ENCODE assay signal across 12 cellular contexts in the genomic region with DNA sequence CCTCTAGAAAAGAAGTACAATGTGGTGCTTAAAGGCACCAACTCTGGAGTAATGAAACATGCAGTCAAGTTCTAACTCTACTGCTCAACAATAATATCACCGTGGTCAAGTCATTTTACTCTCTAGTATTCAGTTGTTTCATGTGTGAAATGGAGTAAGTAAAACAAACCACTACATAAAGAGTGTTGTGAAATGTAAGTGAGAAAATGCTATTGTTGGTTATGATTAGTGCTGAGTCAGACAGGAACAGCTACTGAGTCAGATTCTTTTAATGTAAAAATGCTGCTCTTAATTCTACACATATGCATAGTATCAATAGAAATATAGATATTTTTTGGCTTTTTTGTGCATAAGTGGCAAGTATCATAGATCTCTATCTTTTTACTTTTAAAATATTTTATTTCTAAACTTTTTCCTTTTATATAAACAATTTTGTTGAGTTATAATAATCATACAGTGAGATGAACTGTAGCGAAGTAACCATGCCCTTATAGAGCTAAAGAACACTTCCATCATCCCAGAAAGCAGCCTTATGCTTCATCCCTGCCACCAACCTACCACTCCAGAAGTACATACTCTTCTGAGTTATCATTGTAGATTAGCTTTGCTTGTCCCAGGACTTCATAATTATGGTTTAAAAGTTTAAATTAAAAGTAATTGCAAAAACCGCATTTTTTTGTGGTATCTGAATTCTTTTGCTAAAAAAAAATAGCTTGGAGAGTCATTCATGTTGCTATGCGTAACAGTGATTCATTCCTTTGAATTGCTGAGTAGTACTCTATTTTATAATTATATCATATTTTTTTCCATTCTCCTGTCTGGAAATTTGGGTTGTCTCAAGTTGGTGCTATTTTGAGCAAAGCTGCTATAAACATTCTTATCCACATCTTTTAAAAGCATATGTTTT.
A peak's percentile ranks its signal among the peaks of the same experiment; 100 is the strongest.
DNase-seq lines count a peak whose midpoint lies in the region; ATAC-seq and TF ChIP-seq lines count a peak whose summit lies in the region.
"Had no signal": no experiment of that assay in that cellular context is flagged by ENCODE, and none has a peak within 500 bp of the region (broad histone marks: within the 10 kb centered on the region; RNA-seq: fewer than 3 reads in every experiment).

No MANE protein-coding gene starts in this region.

- peaks cover 1% of the 10 kb centered on the region for H3K4me1 Mint-ChIP-seq in activated naive CD8-positive, alpha-beta T cell treated with anti-CD3 and anti-CD28 coated beads, Interleukin-2, amount 50 U/mL, for 24 hours
- peaks cover 5% of the 10 kb centered on the region for H3K4me1 Mint-ChIP-seq in activated naive CD8-positive, alpha-beta T cell treated with anti-CD3 and anti-CD28 coated beads for 36 hours
- no peaks in the 10 kb centered on the region for H3K4me1 Mint-ChIP-seq in stimulated activated effector memory CD8-positive, alpha-beta T cell treated with anti-CD3 and anti-CD28 coated beads, Interleukin-12 subunit alpha, Interleukin-12 subunit beta, amount 100 ng/mL, for 72 hours
- H3K4me1 Mint-ChIP-seq: activated naive CD4-positive, alpha-beta T cell treated with anti-CD3 and anti-CD28 coated beads, Interleukin-2, amount 50 U/mL, for 24 hours had no signal

- peak; percentile 36 for ATAC-seq in activated naive CD8-positive, alpha-beta T cell treated with anti-CD3 and anti-CD28 coated beads, Interleukin-2, amount 50 U/mL, for 24 hours
- ATAC-seq in HG03565 (IDR thresholded peaks at IDR 0.05; ENCODE audit: unreplicated experiment) (peak; percentile 52), GM18511 (IDR thresholded peaks at IDR 0.05; ENCODE audit: unreplicated experiment) (no peak), HG02571 (IDR thresholded peaks at IDR 0.05; ENCODE audit: unreplicated experiment) (no peak)
- peak; percentile 64 for ATAC-seq in stimulated activated effector memory CD8-positive, alpha-beta T cell treated with anti-CD3 and anti-CD28 coated beads, Interleukin-12 subunit alpha, Interleukin-12 subunit beta, amount 100 ng/mL, for 72 hours
- ATAC-seq: gastrocnemius medialis had no signal

- H3K27me3 ChIP-seq in brain microvascular endothelial cell (replicated peaks): no peaks in the 10 kb centered on the region
- H3K27me3 ChIP-seq: gastrocnemius medialis had no signal

- H3K27me3 Mint-ChIP-seq in activated naive CD8-positive, alpha-beta T cell treated with anti-CD3 and anti-CD28 coated beads, Interleukin-2, amount 50 U/mL, for 24 hours: no peaks in the 10 kb centered on the region
- no peaks in the 10 kb centered on the region for H3K27me3 Mint-ChIP-seq in activated naive CD8-positive, alpha-beta T cell treated with anti-CD3 and anti-CD28 coated beads for 36 hours
- H3K27me3 Mint-ChIP-seq: activated naive CD4-positive, alpha-beta T cell treated with anti-CD3 and anti-CD28 coated beads, Interleukin-2, amount 50 U/mL, for 24 hours had no signal

- DNase-seq in activated naive CD8-positive, alpha-beta T cell treated with anti-CD3 and anti-CD28 coated beads, Interleukin-2, amount 50 U/mL, for 24 hours: no peak
- no peak for DNase-seq in activated naive CD8-positive, alpha-beta T cell treated with anti-CD3 and anti-CD28 coated beads for 36 hours
- DNase-seq in brain microvascular endothelial cell (no peak), HT-29 (ENCODE audit: low spot score) (no peak)
- DNase-seq in stimulated activated effector memory CD8-positive, alpha-beta T cell treated with anti-CD3 and anti-CD28 coated beads, Interleukin-12 subunit alpha, Interleukin-12 subunit beta, amount 100 ng/mL, for 72 hours (ENCODE audit: low spot score in 2 of 2): no peak
- DNase-seq: gastrocnemius medialis; stimulated activated CD4-positive, alpha-beta T cell treated with anti-CD3 and anti-CD28 coated beads, Interleukin-4, amount 100 ng/mL, for 24 hours had no signal

- peaks cover 6% of the 10 kb centered on the region for H3K36me3 Mint-ChIP-seq in activated naive CD8-positive, alpha-beta T cell treated with anti-CD3 and anti-CD28 coated beads, Interleukin-2, amount 50 U/mL, for 24 hours (ENCODE audit: low read depth)
- peaks cover 4% of the 10 kb centered on the region for H3K36me3 Mint-ChIP-seq in activated naive CD8-positive, alpha-beta T cell treated with anti-CD3 and anti-CD28 coated beads for 36 hours
- no peaks in the 10 kb centered on the region for H3K36me3 Mint-ChIP-seq in stimulated activated effector memory CD8-positive, alpha-beta T cell treated with anti-CD3 and anti-CD28 coated beads, Interleukin-12 subunit alpha, Interleukin-12 subunit beta, amount 100 ng/mL, for 72 hours

- no peak for TF ChIP-seq CTCF in brain microvascular endothelial cell (IDR thresholded peaks at IDR 0.05; ENCODE audit: low read depth, low read length, missing control alignments)

- no peak overlapping the region for H3K4me3 ChIP-seq in brain microvascular endothelial cell (ENCODE audit: low read depth, low read length)
- H3K4me3 ChIP-seq: gastrocnemius medialis had no signal

- H3K36me3 ChIP-seq in brain microvascular endothelial cell (replicated peaks): no peaks in the 10 kb centered on the region
- H3K36me3 ChIP-seq: gastrocnemius medialis had no signal

- in situ Hi-C loops in brain microvascular endothelial cell (cut with HindIII; ENCODE audit: low pct_ligation_motif_present, low sequenced_read_pairs): no loop called here

- no peak overlapping the region for H3K4me3 Mint-ChIP-seq in activated naive CD8-positive, alpha-beta T cell treated with anti-CD3 and anti-CD28 coated beads, Interleukin-2, amount 50 U/mL, for 24 hours
- H3K4me3 Mint-ChIP-seq in activated naive CD8-positive, alpha-beta T cell treated with anti-CD3 and anti-CD28 coated beads for 36 hours: no peak overlapping the region
- H3K4me3 Mint-ChIP-seq in stimulated activated effector memory CD8-positive, alpha-beta T cell treated with anti-CD3 and anti-CD28 coated beads, Interleukin-12 subunit alpha, Interleukin-12 subunit beta, amount 100 ng/mL, for 72 hours: no peak overlapping the region
- H3K4me3 Mint-ChIP-seq: activated naive CD4-positive, alpha-beta T cell treated with anti-CD3 and anti-CD28 coated beads, Interleukin-2, amount 50 U/mL, for 24 hours; T-helper 1 cell treated with Interleukin-12 subunit alpha and Interleukin-12 subunit beta and Interleukin-4 antibody, amounts not matched to agents 30 μg/mL and 1 μg/mL, for 36 hours had no signal

- peak overlapping the region; percentile 89 for H3K27ac ChIP-seq in brain microvascular endothelial cell
- H3K27ac ChIP-seq: gastrocnemius medialis had no signal

- H3K9me3 Mint-ChIP-seq in activated naive CD8-positive, alpha-beta T cell treated with anti-CD3 and anti-CD28 coated beads, Interleukin-2, amount 50 U/mL, for 24 hours: peaks cover 29% of the 10 kb centered on the region
- peaks cover 18% of the 10 kb centered on the region for H3K9me3 Mint-ChIP-seq in activated naive CD8-positive, alpha-beta T cell treated with anti-CD3 and anti-CD28 coated beads for 36 hours
- H3K9me3 Mint-ChIP-seq in stimulated activated effector memory CD8-positive, alpha-beta T cell treated with anti-CD3 and anti-CD28 coated beads, Interleukin-12 subunit alpha, Interleukin-12 subunit beta, amount 100 ng/mL, for 72 hours: peaks cover 10% of the 10 kb centered on the region

- no peak overlapping the region for H3K27ac Mint-ChIP-seq in activated naive CD8-positive, alpha-beta T cell treated with anti-CD3 and anti-CD28 coated beads, Interleukin-2, amount 50 U/mL, for 24 hours
- H3K27ac Mint-ChIP-seq in activated naive CD8-positive, alpha-beta T cell treated with anti-CD3 and anti-CD28 coated beads for 36 hours: no peak overlapping the region
- no peak overlapping the region for H3K27ac Mint-ChIP-seq in stimulated activated effector memory CD8-positive, alpha-beta T cell treated with anti-CD3 and anti-CD28 coated beads, Interleukin-12 subunit alpha, Interleukin-12 subunit beta, amount 100 ng/mL, for 72 hours
- H3K27ac Mint-ChIP-seq: activated naive CD4-positive, alpha-beta T cell treated with anti-CD3 and anti-CD28 coated beads, Interleukin-2, amount 50 U/mL, for 24 hours; T-helper 1 cell treated with Interleukin-12 subunit alpha and Interleukin-12 subunit beta and Interleukin-4 antibody, amounts not matched to agents 30 μg/mL and 1 μg/mL, for 36 hours had no signal

Comparison
In these comparisons a context has a peak if more than half of its experiments do, and no peak if none do; other contexts are left out.
1. ATAC-seq: peak in activated naive CD8-positive, alpha-beta T cell treated with anti-CD3 and anti-CD28 coated beads, Interleukin-2, amount 50 U/mL, for 24 hours (single experiment), HG03565 (single experiment) and stimulated activated effector memory CD8-positive, alpha-beta T cell treated with anti-CD3 and anti-CD28 coated beads, Interleukin-12 subunit alpha, Interleukin-12 subunit beta, amount 100 ng/mL, for 72 hours (single experiment); none in GM18511 (single experiment) and HG02571 (single experiment).